20 cellular contexts compared by ENCODE assay signal in the genomic region with DNA sequence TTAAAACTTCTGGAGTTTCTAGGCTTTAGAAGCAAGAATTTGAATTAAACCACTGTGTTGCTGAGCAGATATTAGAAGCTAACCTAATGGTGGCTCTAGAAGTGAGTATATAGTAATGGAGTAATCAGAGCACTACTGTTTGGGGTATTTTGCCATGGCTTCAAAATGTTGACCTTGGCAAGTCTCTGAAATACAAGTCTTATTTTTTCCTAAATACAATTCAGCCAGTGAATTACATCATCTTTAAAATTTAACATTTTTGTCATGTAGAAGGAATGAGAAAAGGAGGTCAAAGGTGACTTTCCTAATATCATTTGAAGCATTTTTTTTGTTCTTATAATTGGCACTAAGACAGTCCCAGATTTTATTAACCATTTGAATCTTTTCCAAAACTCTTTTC. TPM values are rescaled to one million over a fixed set of nuclear protein-coding genes. Genes with fewer than 3 reads are reported as not detected.
DNase-seq lines count a peak whose midpoint lies in the region; ATAC-seq and TF ChIP-seq lines count a peak whose summit lies in the region.
"Had no signal": no experiment of that assay in that cellular context is flagged by ENCODE, and none has a peak within 500 bp of the region (broad histone marks: within the 10 kb centered on the region; RNA-seq: fewer than 3 reads in every experiment).

No MANE protein-coding gene starts in this region.

- peaks cover 0 to 12% (median 0%) of the 10 kb centered on the region in 7 donors for H3K4me1 Mint-ChIP-seq in naive thymus-derived CD4-positive, alpha-beta T cell
- H3K4me1 Mint-ChIP-seq: CD8-positive, alpha-beta memory T cell; neural progenitor cell had no signal

- no peak overlapping the region for H2BK15ac ChIP-seq in neuronal stem cell (ENCODE audit: low read length)

- no peak for TF ChIP-seq POLR2A in gastroesophageal sphincter (IDR thresholded peaks at IDR 0.05)

- H3K14ac ChIP-seq in neuronal stem cell (ENCODE audit: low read length): no peak overlapping the region

- no peak overlapping the region for H3K4ac ChIP-seq in neuronal stem cell (ENCODE audit: low read length)

- TF ChIP-seq EP300 in gastroesophageal sphincter (IDR thresholded peaks at IDR 0.05): no peak

- TF ChIP-seq CTCF in astrocyte of the spinal cord (IDR thresholded peaks at IDR 0.05; ENCODE audit: low read depth, low read length) (no peak), gastroesophageal sphincter (IDR thresholded peaks at IDR 0.05) (no peak)

- H2BK120ac ChIP-seq in neuronal stem cell (ENCODE audit: low read depth, low read length): no peak overlapping the region

- ATAC-seq in gastroesophageal sphincter: peak; percentile 66
- ATAC-seq in naive thymus-derived CD4-positive, alpha-beta T cell: no peak

- POLR2A ChIA-PET in naive thymus-derived CD4-positive, alpha-beta T cell (lab: Charles Lee): no interaction called here

- intact Hi-C loops in naive thymus-derived CD4-positive, alpha-beta T cell (cut with micrococcal nuclease): loop anchor here (5.0 kb wide), 2 partner anchors 235 to 310 kb away; partner anchors contain the start of gene IGF1 (in 2 of the 2)

- CTCF ChIA-PET in naive thymus-derived CD4-positive, alpha-beta T cell (lab: Charles Lee): interaction anchor here (0.8 kb wide), 1 partner anchor 16 kb away, joined by 5 read pairs; no protein-coding TSS in a partner anchor

- H2AFZ ChIP-seq in GM23248 (peak overlapping the region; percentile 68), neuronal stem cell (ENCODE audit: low read length) (no peak overlapping the region)
- H2AFZ ChIP-seq: neural progenitor cell had no signal

- no peaks in the 10 kb centered on the region for H3K9me3 ChIP-seq in GM23248 (ENCODE audit: low read depth)
- H3K9me3 ChIP-seq in gastroesophageal sphincter: no peaks in the 10 kb centered on the region
- no peaks in the 10 kb centered on the region for H3K9me3 ChIP-seq in skeletal muscle satellite cell (replicated peaks; ENCODE audit: low read length)
- no peaks in the 10 kb centered on the region for H3K9me3 ChIP-seq in neuronal stem cell (replicated peaks in 1 of 2; ENCODE audit: control insufficient read depth in 2 of 2, insufficient read depth in 1 of 2, low read depth in 1 of 2, low read length in 2 of 2)
- H3K9me3 ChIP-seq in naive thymus-derived CD4-positive, alpha-beta T cell (ENCODE audit: control insufficient read depth in 2 of 3, low read length in 3 of 3): no peaks in the 10 kb centered on the region
- H3K9me3 ChIP-seq: colonic mucosa, SJCRH30 had no signal

- H3K4me1 ChIP-seq in GM23248 (ENCODE audit: insufficient read depth) (peaks cover 24% of the 10 kb centered on the region), gastroesophageal sphincter (no peaks in the 10 kb centered on the region), skeletal muscle satellite cell (ENCODE audit: control insufficient read depth, insufficient read depth, low read length) (peaks cover 16% of the 10 kb centered on the region), neuronal stem cell (ENCODE audit: control insufficient read depth in 2 of 2, insufficient read depth in 1 of 2, low read depth in 1 of 2, low read length in 2 of 2) (no peaks in the 10 kb centered on the region)
- no peaks in the 10 kb centered on the region for H3K4me1 ChIP-seq in naive thymus-derived CD4-positive, alpha-beta T cell (ENCODE audit: control insufficient read depth in 2 of 2, insufficient read depth in 2 of 2, low read length in 2 of 2)
- H3K4me1 ChIP-seq: colonic mucosa, neural progenitor cell, SJCRH30 had no signal

- DNase-seq in GM23248: peak; percentile 78
- DNase-seq in astrocyte of the spinal cord (ENCODE audit: low read depth, low spot score): peak; percentile 68
- DNase-seq in HuH-7 (ENCODE audit: low spot score): no peak
- DNase-seq in neuronal stem cell (ENCODE audit: low spot score): no peak
- no peak for DNase-seq in naive thymus-derived CD4-positive, alpha-beta T cell
- DNase-seq: activated CD4-positive, alpha-beta T cell treated with anti-CD3 and anti-CD28 coated beads for 4 hours; activated naive CD8-positive, alpha-beta T cell treated with anti-CD3 and anti-CD28 coated beads, Interleukin-2, amount 10 ng/mL, durations not matched to agents 7 days and 5 days; activated T-cell treated with anti-CD3 and anti-CD28 coated beads, Interleukin-2, amount 50 U/mL, for 1 hour; CD8-positive, alpha-beta memory T cell; colonic mucosa; NCI-H1417 treated with DMSO at 0.1 percent for 48 hours; SJCRH30; stimulated activated CD4-positive, alpha-beta T cell treated with anti-CD3 and anti-CD28 coated beads, Interleukin-12 subunit alpha, Interleukin-12 subunit beta, amount 100 ng/mL, for 4 hours; substantia nigra; T-helper 9 cell had no signal

- peak overlapping the region; percentile 19 for H3K4me2 ChIP-seq in GM23248 (ENCODE audit: unreplicated experiment)
- H3K4me2 ChIP-seq in skeletal muscle satellite cell (ENCODE audit: low read length): peak overlapping the region; percentile 10
- H3K4me2 ChIP-seq in neuronal stem cell (ENCODE audit: insufficient read depth, low read length, poor library complexity, severe bottlenecking): no peak overlapping the region
- H3K4me2 ChIP-seq: neural progenitor cell had no signal

- H3K36me3 ChIP-seq in GM23248 (ENCODE audit: low read depth): no peaks in the 10 kb centered on the region
- H3K36me3 ChIP-seq in gastroesophageal sphincter: no peaks in the 10 kb centered on the region
- no peaks in the 10 kb centered on the region for H3K36me3 ChIP-seq in skeletal muscle satellite cell (ENCODE audit: insufficient read depth, low read length)
- peaks cover 3 to 20% of the 10 kb centered on the region in 2 donors for H3K36me3 ChIP-seq in neuronal stem cell (replicated peaks in 1 of 2; ENCODE audit: control insufficient read depth in 2 of 2, insufficient read depth in 2 of 2, low read length in 2 of 2)
- no peaks in the 10 kb centered on the region for H3K36me3 ChIP-seq in naive thymus-derived CD4-positive, alpha-beta T cell (ENCODE audit: control insufficient read depth in 2 of 3, insufficient read depth in 3 of 3, low read length in 3 of 3)
- H3K36me3 ChIP-seq: colonic mucosa had no signal

- in situ Hi-C loops in GM23248 (cut with MboI) (no loop called here), astrocyte of the spinal cord (cut with HindIII; ENCODE audit: low sequenced_read_pairs) (no loop called here)

- H3K36me3 Mint-ChIP-seq in naive thymus-derived CD4-positive, alpha-beta T cell: peaks cover 0 to 16% (median 0%) of the 10 kb centered on the region in 5 donors
- H3K36me3 Mint-ChIP-seq: neural progenitor cell had no signal

- H3K23ac ChIP-seq in neuronal stem cell (ENCODE audit: low read depth, low read length, poor library complexity): no peak overlapping the region

- no peaks in the 10 kb centered on the region for H4K20me1 ChIP-seq in GM23248 (ENCODE audit: insufficient read depth)

- H3K9ac ChIP-seq in GM23248: peak overlapping the region; percentile 45; the same call in 1 of the 2 replicates
- H3K9ac ChIP-seq in skeletal muscle satellite cell (ENCODE audit: low read depth, low read length): no peak overlapping the region
- no peak overlapping the region for H3K9ac ChIP-seq in neuronal stem cell (ENCODE audit: low read depth, low read length, poor library complexity)
- H3K9ac ChIP-seq: neural progenitor cell had no signal

- H4K91ac ChIP-seq in neuronal stem cell (ENCODE audit: low read depth, low read length, poor library complexity): no peak overlapping the region

- H3K27me3 ChIP-seq in GM23248 (replicated peaks; ENCODE audit: insufficient read depth) (no peaks in the 10 kb centered on the region), gastroesophageal sphincter (no peaks in the 10 kb centered on the region), skeletal muscle satellite cell (ENCODE audit: control insufficient read depth, insufficient read depth, low read length) (no peaks in the 10 kb centered on the region), neuronal stem cell (ENCODE audit: control insufficient read depth in 3 of 3, insufficient read depth in 3 of 3, low read depth in 1 of 3, low read length in 3 of 3) (no peaks in the 10 kb centered on the region)
- H3K27me3 ChIP-seq in naive thymus-derived CD4-positive, alpha-beta T cell (ENCODE audit: control insufficient read depth in 2 of 2, insufficient read depth in 2 of 2, low read length in 2 of 2): no peaks in the 10 kb centered on the region
- H3K27me3 ChIP-seq: colonic mucosa, neural progenitor cell, SJCRH30 had no signal

- H3K4me3 Mint-ChIP-seq in naive thymus-derived CD4-positive, alpha-beta T cell: no peak overlapping the region
- H3K4me3 Mint-ChIP-seq: activated naive CD8-positive, alpha-beta T cell treated with anti-CD3 and anti-CD28 coated beads, Interleukin-2, amount 10 ng/mL, durations not matched to agents 7 days and 5 days; CD8-positive, alpha-beta memory T cell; neural progenitor cell had no signal

- no peak overlapping the region for H2AK5ac ChIP-seq in neuronal stem cell (ENCODE audit: low read depth, low read length)

- H3K79me1 ChIP-seq in neuronal stem cell (ENCODE audit: low read depth, low read length): peaks cover 2% of the 10 kb centered on the region

- H3K9me2 ChIP-seq in GM23248 (ENCODE audit: insufficient read depth): no peaks in the 10 kb centered on the region

- no peak overlapping the region for H2BK12ac ChIP-seq in neuronal stem cell (ENCODE audit: low read length)

- no peaks in the 10 kb centered on the region for H3K27me3 Mint-ChIP-seq in naive thymus-derived CD4-positive, alpha-beta T cell
- H3K27me3 Mint-ChIP-seq: activated naive CD8-positive, alpha-beta T cell treated with anti-CD3 and anti-CD28 coated beads, Interleukin-2, amount 10 ng/mL, durations not matched to agents 7 days and 5 days; CD8-positive, alpha-beta memory T cell had no signal

- H3K79me2 ChIP-seq in GM23248 (ENCODE audit: insufficient read depth): no peaks in the 10 kb centered on the region

- H3K27ac Mint-ChIP-seq in naive thymus-derived CD4-positive, alpha-beta T cell: no peak overlapping the region
- H3K27ac Mint-ChIP-seq: activated naive CD8-positive, alpha-beta T cell treated with anti-CD3 and anti-CD28 coated beads, Interleukin-2, amount 10 ng/mL, durations not matched to agents 7 days and 5 days; CD8-positive, alpha-beta memory T cell; neural progenitor cell had no signal

- H3K4me3 ChIP-seq in GM23248 (no peak overlapping the region), astrocyte of the spinal cord (ENCODE audit: low read depth, low read length) (no peak overlapping the region), gastroesophageal sphincter (no peak overlapping the region), skeletal muscle satellite cell (ENCODE audit: low read length) (no peak overlapping the region), neuronal stem cell (ENCODE audit: low read length in 2 of 2) (no peak overlapping the region)
- H3K4me3 ChIP-seq in naive thymus-derived CD4-positive, alpha-beta T cell (ENCODE audit: low read length): no peak overlapping the region
- H3K4me3 ChIP-seq: colonic mucosa, neural progenitor cell, SJCRH30 had no signal

- H3F3A ChIP-seq in GM23248 (ENCODE audit: insufficient read depth): peaks cover 8% of the 10 kb centered on the region; the same call in 1 of the 2 replicates

- no peak overlapping the region for H3K18ac ChIP-seq in neuronal stem cell (ENCODE audit: low read length)

- peak overlapping the region; percentile 65 for H3K27ac ChIP-seq in GM23248
- no peak overlapping the region for H3K27ac ChIP-seq in gastroesophageal sphincter
- no peak overlapping the region for H3K27ac ChIP-seq in neuronal stem cell (replicated peaks; ENCODE audit: low read length)
- H3K27ac ChIP-seq in naive thymus-derived CD4-positive, alpha-beta T cell (ENCODE audit: low read depth, low read length): no peak overlapping the region
- H3K27ac ChIP-seq: colonic mucosa, HL-60, neural progenitor cell, SJCRH30 had no signal

- no peak overlapping the region for H4K8ac ChIP-seq in neuronal stem cell (ENCODE audit: low read depth, low read length)

- H3K9me3 Mint-ChIP-seq in naive thymus-derived CD4-positive, alpha-beta T cell: no peaks in the 10 kb centered on the region
- H3K9me3 Mint-ChIP-seq: activated naive CD8-positive, alpha-beta T cell treated with anti-CD3 and anti-CD28 coated beads, Interleukin-2, amount 10 ng/mL, durations not matched to agents 7 days and 5 days; CD8-positive, alpha-beta memory T cell; neural progenitor cell had no signal

- H2BK5ac ChIP-seq in neuronal stem cell (ENCODE audit: low read length): no peak overlapping the region

RNA-seq across cellular contexts. Expression of gene PMCH, which starts 25.2 kb away (rescaled TPM):
- total RNA-seq in GM23248 (2014; rRNA removed; shearing (Covaris generic)): not detected in 2 replicates
- 0.75 TPM in 1 of 2 replicates, not detected in the other for polyA plus RNA-seq in GM23248 (2016; fragmentation: Nextera tagmentation; extraction: Ambion mirVana)
- total RNA-seq in gastroesophageal sphincter: not detected
- not detected in 2 replicates for total RNA-seq in skeletal muscle satellite cell (2012; rRNA removed)
- polyA plus RNA-seq in neuronal stem cell (2013, experiment 1 of 2): not detected
- not detected for polyA plus RNA-seq in neuronal stem cell (2013, experiment 2 of 2)
- 1 to 10 TPM in 1 of 5 experiments, not detected in 4; 2.9 TPM for total RNA-seq in naive thymus-derived CD4-positive, alpha-beta T cell
- polyA plus RNA-seq in naive thymus-derived CD4-positive, alpha-beta T cell: not detected
- total RNA-seq: activated naive CD8-positive, alpha-beta T cell treated with anti-CD3 and anti-CD28 coated beads, Interleukin-2, amount 10 ng/mL, durations not matched to agents 7 days and 5 days; colonic mucosa; SJCRH30 had no signal
- polyA plus RNA-seq: CD8-positive, alpha-beta memory T cell; esophagus had no signal

RNA-seq across cellular contexts. Expression of gene PARPBP, which starts 52.5 kb away (rescaled TPM):
- total RNA-seq in GM23248 (2014; rRNA removed; shearing (Covaris generic)): 10.1 and 13.4 TPM in 2 replicates
- 9.5 and 10.3 TPM in 2 replicates for polyA plus RNA-seq in GM23248 (2016; fragmentation: Nextera tagmentation; extraction: Ambion mirVana)
- total RNA-seq in gastroesophageal sphincter: 1 to 10 TPM in 3 of 4 donors, under 1 TPM in 1; 0.93 to 1.4 (median 1.2) TPM
- total RNA-seq in skeletal muscle satellite cell (2012; rRNA removed): 12.9 and 14.6 TPM in 2 replicates
- polyA plus RNA-seq in neuronal stem cell (2013, experiment 1 of 2): 17.8 TPM
- polyA plus RNA-seq in neuronal stem cell (2013, experiment 2 of 2): 18.7 TPM
- 10 to 100 TPM in 1 of 5 experiments, 1 to 10 TPM in 4; 1.1 to 21.5 (median 1.5) TPM for total RNA-seq in naive thymus-derived CD4-positive, alpha-beta T cell
- polyA plus RNA-seq in naive thymus-derived CD4-positive, alpha-beta T cell: 1 to 10 TPM; 1.7 to 2.2 TPM

RNA-seq across cellular contexts. Expression of gene NUP37, which starts 52.5 kb away (rescaled TPM):
- 39.4 and 53.9 TPM in 2 replicates for total RNA-seq in GM23248 (2014; rRNA removed; shearing (Covaris generic))
- polyA plus RNA-seq in GM23248 (2016; fragmentation: Nextera tagmentation; extraction: Ambion mirVana): 48.5 and 50.7 TPM in 2 replicates
- total RNA-seq in gastroesophageal sphincter: 10 to 100 TPM; 15.2 to 27.7 (median 19.0) TPM
- 30.1 and 40.1 TPM in 2 replicates for total RNA-seq in skeletal muscle satellite cell (2012; rRNA removed)
- 60.1 TPM for polyA plus RNA-seq in neuronal stem cell (2013, experiment 1 of 2)
- polyA plus RNA-seq in neuronal stem cell (2013, experiment 2 of 2): 61.3 TPM
- 10 to 100 TPM; 11.9 to 47.5 (median 18.5) TPM for total RNA-seq in naive thymus-derived CD4-positive, alpha-beta T cell
- 10 to 100 TPM; 32.9 to 34.0 TPM for polyA plus RNA-seq in naive thymus-derived CD4-positive, alpha-beta T cell

Comparison
In these comparisons a context has a peak if more than half of its experiments do, and no peak if none do; other contexts are left out.
1. DNase-seq: peak in GM23248 (single experiment) and astrocyte of the spinal cord (single experiment); none in HuH-7 (single experiment), neuronal stem cell (single experiment) and naive thymus-derived CD4-positive, alpha-beta T cell (0 of 9).